ENCODE assay signal across 7 cellular contexts in genomic region chr6:123168892-123169851, GRCh38.
"Had no signal": no experiment of that assay in that cellular context is flagged by ENCODE, and none has a peak within 500 bp of the region (broad histone marks: within the 10 kb centered on the region; RNA-seq: fewer than 3 reads in every experiment).

No MANE protein-coding gene starts in this region.

- H3K9me3 Mint-ChIP-seq: GM23338, H9 had no signal

- H3K4me3 Mint-ChIP-seq: GM23338, H9, IgD-negative memory B cell had no signal

- DNase-seq: H9, HCEC 1CT had no signal

- H2AFZ ChIP-seq: GM23338 had no signal

- FAIRE-seq: H1, H54, HTR-8/SVneo had no signal

- H3K27ac Mint-ChIP-seq: GM23338, H9, IgD-negative memory B cell had no signal

- ATAC-seq: GM23338 had no signal

- H3K27me3 Mint-ChIP-seq: IgD-negative memory B cell had no signal

- H3K36me3 Mint-ChIP-seq: IgD-negative memory B cell had no signal

- H3K4me2 ChIP-seq: GM23338 had no signal

- H3K4me3 ChIP-seq: GM23338 had no signal

- H3K4me1 Mint-ChIP-seq: GM23338, H9, IgD-negative memory B cell had no signal
